ENCODE assay signal across 12 cellular contexts in the genomic region with DNA sequence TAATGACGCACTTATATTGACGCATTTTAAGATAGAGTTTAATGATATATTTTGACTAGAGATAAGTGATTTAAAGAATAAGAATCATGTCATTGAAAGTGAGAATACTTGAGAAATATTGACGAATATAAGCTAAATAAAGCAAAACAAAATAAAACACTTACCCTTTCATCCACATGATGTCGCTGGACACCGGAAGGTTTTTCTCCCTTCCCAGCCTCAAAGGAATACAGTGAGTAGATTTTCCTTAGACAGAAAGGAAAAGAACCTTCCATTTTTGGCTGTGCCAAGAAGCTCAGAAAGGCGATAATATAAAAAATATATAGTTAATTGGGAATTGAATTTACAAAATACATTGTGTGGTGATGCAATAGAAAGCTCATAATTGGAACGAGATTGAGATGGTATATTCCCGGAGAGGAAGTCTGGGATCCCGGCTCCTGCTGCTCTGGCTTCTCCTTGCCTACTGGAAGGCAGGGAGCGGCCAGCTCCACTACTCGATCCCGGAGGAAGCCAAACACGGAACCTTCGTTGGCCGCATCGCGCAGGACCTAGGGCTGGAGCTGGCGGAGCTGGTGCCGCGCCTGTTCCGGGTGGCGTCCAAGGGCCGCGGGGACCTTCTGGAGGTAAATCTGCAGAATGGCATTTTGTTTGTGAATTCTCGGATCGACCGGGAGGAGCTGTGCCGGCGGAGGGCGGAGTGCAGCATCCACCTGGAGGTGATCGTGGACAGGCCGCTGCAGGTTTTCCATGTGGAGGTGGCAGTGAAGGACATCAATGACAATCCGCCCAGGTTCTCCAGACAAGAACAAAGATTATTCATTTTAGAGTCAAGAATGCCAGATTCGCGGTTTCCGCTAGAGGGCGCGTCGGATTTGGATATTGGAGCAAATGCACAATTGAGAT. TPM values are rescaled to one million over a fixed set of nuclear protein-coding genes. Genes with fewer than 3 reads are reported as not detected.
DNase-seq lines count a peak whose midpoint lies in the region; ATAC-seq, FAIRE-seq and TF ChIP-seq lines count a peak whose summit lies in the region.
"Had no signal": no experiment of that assay in that cellular context is flagged by ENCODE, and none has a peak within 500 bp of the region (broad histone marks: within the 10 kb centered on the region; RNA-seq: fewer than 3 reads in every experiment).

TSS of gene PCDHA5 (plus strand) at position 239 of the 906 bp plus-strand sequence.

- H3K4me3 ChIP-seq in epithelial cell of esophagus (ENCODE audit: low read length): no peak within 1 kb of the TSS
- no peak within 1 kb of the TSS for H3K4me3 ChIP-seq in small intestine (ENCODE audit: low read depth in 1 of 2, low read length in 2 of 2)
- H3K4me3 ChIP-seq: thoracic aorta had no signal

- POLR2A ChIA-PET in activated naive CD8-positive, alpha-beta T cell treated with anti-CD3 and anti-CD28 coated beads, Interleukin-2, amount 10 ng/mL, durations not matched to agents 7 days and 5 days (lab: Charles Lee): no interaction called here

- no peaks in the 10 kb centered on the region for H3K27me3 Mint-ChIP-seq in activated naive CD8-positive, alpha-beta T cell treated with anti-CD3 and anti-CD28 coated beads, Interleukin-2, amount 10 ng/mL, durations not matched to agents 7 days and 5 days
- peaks cover 24% of the 10 kb centered on the region for H3K27me3 Mint-ChIP-seq in activated naive CD8-positive, alpha-beta T cell treated with anti-CD3 and anti-CD28 coated beads for 36 hours
- H3K27me3 Mint-ChIP-seq in activated T-helper 2 cell treated with anti-CD3 and anti-CD28 coated beads, Interferon-gamma antibody, Interleukin-2, Interleukin-4, amounts not matched to agents 10 μg/mL and 5 μg/mL and 100 μg/mL, durations not matched to agents 14 hours and 24 hours and 36 hours (ENCODE audit: low read depth): no peaks in the 10 kb centered on the region
- H3K27me3 Mint-ChIP-seq: progenitor cell of endocrine pancreas had no signal

- no peaks in the 10 kb centered on the region for H3K36me3 Mint-ChIP-seq in activated naive CD8-positive, alpha-beta T cell treated with anti-CD3 and anti-CD28 coated beads, Interleukin-2, amount 10 ng/mL, durations not matched to agents 7 days and 5 days
- H3K36me3 Mint-ChIP-seq in activated naive CD8-positive, alpha-beta T cell treated with anti-CD3 and anti-CD28 coated beads for 36 hours: peaks cover 5% of the 10 kb centered on the region
- no peaks in the 10 kb centered on the region for H3K36me3 Mint-ChIP-seq in activated T-helper 2 cell treated with anti-CD3 and anti-CD28 coated beads, Interferon-gamma antibody, Interleukin-2, Interleukin-4, amounts not matched to agents 10 μg/mL and 5 μg/mL and 100 μg/mL, durations not matched to agents 14 hours and 24 hours and 36 hours (ENCODE audit: low read depth)

- TF ChIP-seq CTCF in epithelial cell of esophagus (IDR thresholded peaks at IDR 0.05; ENCODE audit: insufficient read depth, low read depth, low read length, missing control alignments): peak; percentile 45

- H3K36me3 ChIP-seq in small intestine (ENCODE audit: control insufficient read depth in 2 of 2, insufficient read depth in 2 of 2, low read length in 2 of 2): no peaks in the 10 kb centered on the region
- H3K36me3 ChIP-seq: thoracic aorta had no signal

- no peak within 1 kb of the TSS for H3K27ac ChIP-seq in small intestine (ENCODE audit: low read depth in 1 of 2, low read length in 1 of 2)
- H3K27ac ChIP-seq: thoracic aorta had no signal

- H3K9me3 Mint-ChIP-seq in activated naive CD8-positive, alpha-beta T cell treated with anti-CD3 and anti-CD28 coated beads, Interleukin-2, amount 10 ng/mL, durations not matched to agents 7 days and 5 days: peaks cover 6% of the 10 kb centered on the region
- H3K9me3 Mint-ChIP-seq in activated naive CD8-positive, alpha-beta T cell treated with anti-CD3 and anti-CD28 coated beads for 36 hours: peaks cover 9% of the 10 kb centered on the region
- peaks cover 20% of the 10 kb centered on the region for H3K9me3 Mint-ChIP-seq in activated T-helper 2 cell treated with anti-CD3 and anti-CD28 coated beads, Interferon-gamma antibody, Interleukin-2, Interleukin-4, amounts not matched to agents 10 μg/mL and 5 μg/mL and 100 μg/mL, durations not matched to agents 14 hours and 24 hours and 36 hours

- H3K27ac Mint-ChIP-seq in activated naive CD8-positive, alpha-beta T cell treated with anti-CD3 and anti-CD28 coated beads, Interleukin-2, amount 10 ng/mL, durations not matched to agents 7 days and 5 days: no peak within 1 kb of the TSS
- no peak within 1 kb of the TSS for H3K27ac Mint-ChIP-seq in activated naive CD8-positive, alpha-beta T cell treated with anti-CD3 and anti-CD28 coated beads for 36 hours
- H3K27ac Mint-ChIP-seq in activated T-helper 2 cell treated with anti-CD3 and anti-CD28 coated beads, Interferon-gamma antibody, Interleukin-2, Interleukin-4, amounts not matched to agents 10 μg/mL and 5 μg/mL and 100 μg/mL, durations not matched to agents 14 hours and 24 hours and 36 hours: no peak within 1 kb of the TSS

- H3K27me3 ChIP-seq in small intestine (ENCODE audit: control insufficient read depth in 2 of 2, insufficient read depth in 2 of 2, low read length in 2 of 2): peaks cover 0 to 2% of the 10 kb centered on the region in 2 donors

- FAIRE-seq in small intestine (lab: Jason Lieb, UNC): no peak

- no peaks in the 10 kb centered on the region for H3K4me1 ChIP-seq in small intestine (ENCODE audit: control insufficient read depth in 2 of 2, insufficient read depth in 1 of 2, low read depth in 1 of 2, low read length in 1 of 2)

- peaks cover 4% of the 10 kb centered on the region for H3K9me3 ChIP-seq in small intestine (ENCODE audit: control insufficient read depth, low read depth)

- ATAC-seq in activated naive CD8-positive, alpha-beta T cell treated with anti-CD3 and anti-CD28 coated beads, Interleukin-2, amount 10 ng/mL, durations not matched to agents 7 days and 5 days (ENCODE audit: low read depth): no peak
- ATAC-seq in HG02840 (IDR thresholded peaks at IDR 0.05; ENCODE audit: low FRiP score, unreplicated experiment): no peak

- 36 to 51% (median 49%) methylated on average over 39 of the region's 39 CpGs for WGBS in small intestine, 3 donors

- H3K4me3 Mint-ChIP-seq in activated naive CD8-positive, alpha-beta T cell treated with anti-CD3 and anti-CD28 coated beads, Interleukin-2, amount 10 ng/mL, durations not matched to agents 7 days and 5 days: no peak within 1 kb of the TSS
- H3K4me3 Mint-ChIP-seq in activated naive CD8-positive, alpha-beta T cell treated with anti-CD3 and anti-CD28 coated beads for 36 hours: no peak within 1 kb of the TSS
- no peak within 1 kb of the TSS for H3K4me3 Mint-ChIP-seq in activated T-helper 2 cell treated with anti-CD3 and anti-CD28 coated beads, Interferon-gamma antibody, Interleukin-2, Interleukin-4, amounts not matched to agents 10 μg/mL and 5 μg/mL and 100 μg/mL, durations not matched to agents 14 hours and 24 hours and 36 hours (ENCODE audit: low read depth)

- H3K4me1 Mint-ChIP-seq in activated naive CD8-positive, alpha-beta T cell treated with anti-CD3 and anti-CD28 coated beads, Interleukin-2, amount 10 ng/mL, durations not matched to agents 7 days and 5 days: no peaks in the 10 kb centered on the region
- H3K4me1 Mint-ChIP-seq in activated naive CD8-positive, alpha-beta T cell treated with anti-CD3 and anti-CD28 coated beads for 36 hours: no peaks in the 10 kb centered on the region
- H3K4me1 Mint-ChIP-seq in activated T-helper 2 cell treated with anti-CD3 and anti-CD28 coated beads, Interferon-gamma antibody, Interleukin-2, Interleukin-4, amounts not matched to agents 10 μg/mL and 5 μg/mL and 100 μg/mL, durations not matched to agents 14 hours and 24 hours and 36 hours (ENCODE audit: low read depth): no peaks in the 10 kb centered on the region

- intact Hi-C loops in activated T-helper 2 cell treated with anti-CD3 and anti-CD28 coated beads, Interferon-gamma antibody, Interleukin-2, Interleukin-4, amounts not matched to agents 10 μg/mL and 5 μg/mL and 100 μg/mL, durations not matched to agents 14 hours and 24 hours and 36 hours (cut with micrococcal nuclease): no loop called here

- DNase-seq in activated naive CD8-positive, alpha-beta T cell treated with anti-CD3 and anti-CD28 coated beads, Interleukin-2, amount 10 ng/mL, durations not matched to agents 7 days and 5 days: peak; percentile 28
- no peak for DNase-seq in activated naive CD8-positive, alpha-beta T cell treated with anti-CD3 and anti-CD28 coated beads for 36 hours
- DNase-seq in NCI-H460 (ENCODE audit: extremely low read depth, low read depth): peak; percentile 17
- DNase-seq in epithelial cell of esophagus (ENCODE audit: low read depth): peak; percentile 33
- DNase-seq in small intestine: peak; percentile 5
- no peak for DNase-seq in HT-29 (ENCODE audit: low spot score)
- DNase-seq in activated T-helper 2 cell treated with anti-CD3 and anti-CD28 coated beads, Interferon-gamma antibody, Interleukin-2, Interleukin-4, amounts not matched to agents 10 μg/mL and 5 μg/mL and 100 μg/mL, durations not matched to agents 14 hours and 24 hours and 36 hours (ENCODE audit: low spot score): no peak
- DNase-seq: DMS 273 treated with DMSO at 0.1 percent for 48 hours, NCI-H1092 had no signal

RNA-seq across cellular contexts. Expression of gene PCDHA5, which starts in this region (rescaled TPM):
- total RNA-seq in activated naive CD8-positive, alpha-beta T cell treated with anti-CD3 and anti-CD28 coated beads, Interleukin-2, amount 10 ng/mL, durations not matched to agents 7 days and 5 days: not detected
- not detected for total RNA-seq in activated naive CD8-positive, alpha-beta T cell treated with anti-CD3 and anti-CD28 coated beads for 36 hours
- total RNA-seq in NCI-H460 (2014; rRNA removed; shearing (Covaris generic)): not detected in 2 replicates
- polyA plus RNA-seq in NCI-H460 (2014; cell fraction: nucleus; rRNA removed): not detected in 2 replicates
- polyA plus RNA-seq in small intestine: under 1 TPM in 1 of 3 donors, not detected in 2; 0.19 TPM
- total RNA-seq in HT-29 (2014; rRNA removed; shearing (Covaris generic)): not detected in 2 replicates
- not detected in 2 replicates for total RNA-seq in activated T-helper 2 cell treated with anti-CD3 and anti-CD28 coated beads, Interferon-gamma antibody, Interleukin-2, Interleukin-4, amounts not matched to agents 10 μg/mL and 5 μg/mL and 100 μg/mL, durations not matched to agents 14 hours and 24 hours and 36 hours

Comparison
In these comparisons a context has a peak if more than half of its experiments do, and no peak if none do; other contexts are left out.
1. Peak in DNase-seq in activated naive CD8-positive, alpha-beta T cell treated with anti-CD3 and anti-CD28 coated beads, Interleukin-2, amount 10 ng/mL, durations not matched to agents 7 days and 5 days; RNA of the gene not detected or under 1 TPM.
2. Peak in DNase-seq in NCI-H460; RNA of the gene not detected or under 1 TPM.
3. Peak in DNase-seq in small intestine; RNA of the gene not detected or under 1 TPM.